Comparison of ENCODE assay signal across 25 cellular contexts in genomic region chr2:42762823-42763804, GRCh38. TPM values are rescaled to one million over a fixed set of nuclear protein-coding genes. Genes with fewer than 3 reads are reported as not detected.
DNase-seq lines count a peak whose midpoint lies in the region; ATAC-seq and TF ChIP-seq lines count a peak whose summit lies in the region.
"Had no signal": no experiment of that assay in that cellular context is flagged by ENCODE, and none has a peak within 500 bp of the region (broad histone marks: within the 10 kb centered on the region; RNA-seq: fewer than 3 reads in every experiment).

No MANE protein-coding gene starts in this region.

- no peak overlapping the region for H3K4me3 Mint-ChIP-seq in dendritic cell treated with granulocyte-macrophage colony-stimulating factor and Interleukin-4, amounts not matched to agents 40 ng/mL and 50 ng/mL, for 4 days
- no peak overlapping the region for H3K4me3 Mint-ChIP-seq in nephron progenitor cell
- H3K4me3 Mint-ChIP-seq in activated T-cell treated with anti-CD3 and anti-CD28 coated beads, Interleukin-2, amount 50 U/mL, for 4 hours = no peak overlapping the region
- H3K4me3 Mint-ChIP-seq: activated CD8-positive, alpha-beta memory T cell treated with anti-CD3 and anti-CD28 coated beads, Interleukin-2, amount 10 ng/mL, durations not matched to agents 7 days and 5 days; activated naive CD4-positive, alpha-beta T cell treated with anti-CD3 and anti-CD28 coated beads, Interleukin-2, amount 50 U/mL, for 24 hours had no signal

- H3K4me1 ChIP-seq in right atrium auricular region (no peaks in the 10 kb centered on the region), upper lobe of right lung (no peaks in the 10 kb centered on the region)
- H3K4me1 ChIP-seq: gastrocnemius medialis, transverse colon had no signal

- no peaks in the 10 kb centered on the region for H3K27me3 ChIP-seq in right atrium auricular region
- no peaks in the 10 kb centered on the region for H3K27me3 ChIP-seq in upper lobe of right lung
- H3K27me3 ChIP-seq: BLaER1, gastrocnemius medialis, transverse colon had no signal

- H3K4me1 Mint-ChIP-seq in dendritic cell treated with granulocyte-macrophage colony-stimulating factor and Interleukin-4, amounts not matched to agents 40 ng/mL and 50 ng/mL, for 4 days (ENCODE audit: low read depth) = peaks cover 46% of the 10 kb centered on the region
- H3K4me1 Mint-ChIP-seq in nephron progenitor cell = no peaks in the 10 kb centered on the region
- H3K4me1 Mint-ChIP-seq in activated T-cell treated with anti-CD3 and anti-CD28 coated beads, Interleukin-2, amount 50 U/mL, for 4 hours (ENCODE audit: low read depth) = no peaks in the 10 kb centered on the region
- H3K4me1 Mint-ChIP-seq: activated CD8-positive, alpha-beta memory T cell treated with anti-CD3 and anti-CD28 coated beads, Interleukin-2, amount 10 ng/mL, durations not matched to agents 7 days and 5 days; activated naive CD4-positive, alpha-beta T cell treated with anti-CD3 and anti-CD28 coated beads, Interleukin-2, amount 50 U/mL, for 24 hours had no signal

- no peak overlapping the region for H3K4me3 ChIP-seq in right atrium auricular region
- H3K4me3 ChIP-seq in upper lobe of right lung = no peak overlapping the region
- H3K4me3 ChIP-seq: BLaER1, gastrocnemius medialis, transverse colon had no signal

- no peak for TF ChIP-seq CTCF in right atrium auricular region (IDR thresholded peaks at IDR 0.05)
- TF ChIP-seq CTCF in nephron progenitor cell (IDR thresholded peaks at IDR 0.05) = no peak
- TF ChIP-seq CTCF in upper lobe of right lung (IDR thresholded peaks at IDR 0.05) = no peak

- intact Hi-C loops in Right ventricle myocardium inferior (cut with DNase I) (no loop called here), upper lobe of right lung (cut with DNase I) (no loop called here)
- intact Hi-C loops in dendritic cell treated with granulocyte-macrophage colony-stimulating factor and Interleukin-4, amounts not matched to agents 40 ng/mL and 50 ng/mL, for 4 days (cut with micrococcal nuclease) = no loop called here

- no peaks in the 10 kb centered on the region for H3K9me3 Mint-ChIP-seq in dendritic cell treated with granulocyte-macrophage colony-stimulating factor and Interleukin-4, amounts not matched to agents 40 ng/mL and 50 ng/mL, for 4 days
- no peaks in the 10 kb centered on the region for H3K9me3 Mint-ChIP-seq in nephron progenitor cell
- H3K9me3 Mint-ChIP-seq in activated T-cell treated with anti-CD3 and anti-CD28 coated beads, Interleukin-2, amount 50 U/mL, for 4 hours = no peaks in the 10 kb centered on the region
- H3K9me3 Mint-ChIP-seq: activated naive CD4-positive, alpha-beta T cell treated with anti-CD3 and anti-CD28 coated beads, Interleukin-2, amount 50 U/mL, for 24 hours had no signal

- H3K27ac Mint-ChIP-seq in dendritic cell treated with granulocyte-macrophage colony-stimulating factor and Interleukin-4, amounts not matched to agents 40 ng/mL and 50 ng/mL, for 4 days = peak overlapping the region; percentile 47
- peak overlapping the region; percentile 75 for H3K27ac Mint-ChIP-seq in nephron progenitor cell
- H3K27ac Mint-ChIP-seq: activated CD8-positive, alpha-beta memory T cell treated with anti-CD3 and anti-CD28 coated beads, Interleukin-2, amount 10 ng/mL, durations not matched to agents 7 days and 5 days; activated naive CD4-positive, alpha-beta T cell treated with anti-CD3 and anti-CD28 coated beads, Interleukin-2, amount 50 U/mL, for 24 hours had no signal

- H3K9me3 ChIP-seq in right atrium auricular region (no peaks in the 10 kb centered on the region), upper lobe of right lung (no peaks in the 10 kb centered on the region)
- H3K9me3 ChIP-seq: BLaER1, gastrocnemius medialis, transverse colon had no signal

- DNase-seq in Right ventricle myocardium inferior (ENCODE audit: missing footprints) = peak; percentile 58
- no peak for DNase-seq in right atrium auricular region (ENCODE audit: low spot score)
- DNase-seq in nephron progenitor cell = no peak
- DNase-seq in upper lobe of right lung = no peak
- DNase-seq in islet precursor cell = no peak
- DNase-seq in G401 (ENCODE audit: low spot score) = no peak
- DNase-seq in activated T-cell treated with anti-CD3 and anti-CD28 coated beads, Interleukin-2, amount 50 U/mL, for 4 hours = no peak
- DNase-seq: activated CD4-positive, alpha-beta T cell treated with anti-CD3 and anti-CD28 coated beads for 4 hours; activated CD8-positive, alpha-beta memory T cell treated with anti-CD3 and anti-CD28 coated beads, Interleukin-2, amount 10 ng/mL, durations not matched to agents 7 days and 5 days; COR-L47; DMS53; gastrocnemius medialis; mammary epithelial cell; NCI-H1436; SHP77 treated with DMSO at 0.1 percent for 48 hours; stimulated activated CD4-positive, alpha-beta T cell treated with anti-CD3 and anti-CD28 coated beads, Interleukin-4, amount 100 ng/mL, for 1 hour; SW 1271; T-helper 9 cell; transverse colon had no signal

- in situ Hi-C loops in G401 (cut with HindIII; ENCODE audit: low sequenced_read_pairs) = no loop called here

- peaks cover 51% of the 10 kb centered on the region for H3K27me3 Mint-ChIP-seq in dendritic cell treated with granulocyte-macrophage colony-stimulating factor and Interleukin-4, amounts not matched to agents 40 ng/mL and 50 ng/mL, for 4 days
- peaks cover 13% of the 10 kb centered on the region for H3K27me3 Mint-ChIP-seq in nephron progenitor cell (ENCODE audit: low read depth, poor library complexity)
- no peaks in the 10 kb centered on the region for H3K27me3 Mint-ChIP-seq in activated T-cell treated with anti-CD3 and anti-CD28 coated beads, Interleukin-2, amount 50 U/mL, for 4 hours (ENCODE audit: low read depth)
- H3K27me3 Mint-ChIP-seq: activated CD8-positive, alpha-beta memory T cell treated with anti-CD3 and anti-CD28 coated beads, Interleukin-2, amount 10 ng/mL, durations not matched to agents 7 days and 5 days; activated naive CD4-positive, alpha-beta T cell treated with anti-CD3 and anti-CD28 coated beads, Interleukin-2, amount 50 U/mL, for 24 hours had no signal

- no peaks in the 10 kb centered on the region for H3K36me3 ChIP-seq in right atrium auricular region
- no peaks in the 10 kb centered on the region for H3K36me3 ChIP-seq in upper lobe of right lung
- H3K36me3 ChIP-seq: gastrocnemius medialis, transverse colon had no signal

- peaks cover 14% of the 10 kb centered on the region for H3K36me3 Mint-ChIP-seq in dendritic cell treated with granulocyte-macrophage colony-stimulating factor and Interleukin-4, amounts not matched to agents 40 ng/mL and 50 ng/mL, for 4 days (ENCODE audit: low read depth)
- H3K36me3 Mint-ChIP-seq in nephron progenitor cell (ENCODE audit: low read depth) = peaks cover 12% of the 10 kb centered on the region
- H3K36me3 Mint-ChIP-seq in activated T-cell treated with anti-CD3 and anti-CD28 coated beads, Interleukin-2, amount 50 U/mL, for 4 hours (ENCODE audit: insufficient read depth) = peaks cover 4% of the 10 kb centered on the region
- H3K36me3 Mint-ChIP-seq: activated CD8-positive, alpha-beta memory T cell treated with anti-CD3 and anti-CD28 coated beads, Interleukin-2, amount 10 ng/mL, durations not matched to agents 7 days and 5 days had no signal

- H3K27ac ChIP-seq in right atrium auricular region (no peak overlapping the region), upper lobe of right lung (no peak overlapping the region)
- H3K27ac ChIP-seq: gastrocnemius medialis, transverse colon had no signal

- no peak for ATAC-seq in Right ventricle myocardium inferior
- ATAC-seq in upper lobe of right lung = peak; percentile 5
- no peak for ATAC-seq in activated T-cell treated with anti-CD3 and anti-CD28 coated beads, Interleukin-2, amount 50 U/mL, for 4 hours
- ATAC-seq: activated CD8-positive, alpha-beta memory T cell treated with anti-CD3 and anti-CD28 coated beads, Interleukin-2, amount 10 ng/mL, durations not matched to agents 7 days and 5 days; gastrocnemius medialis; HCT116; sciatic nerve had no signal

RNA-seq across cellular contexts. Expression of gene OXER1, which starts 0.8 kb away (rescaled TPM):
- total RNA-seq in Right ventricle myocardium inferior (0.43 TPM), right atrium auricular region (under 1 TPM; 0.47 to 0.48 TPM), upper lobe of right lung (1.1 TPM)
- not detected in 2 replicates for total RNA-seq in G401 (2014; rRNA removed; shearing (Covaris generic))
- under 1 TPM in 1 of 3 donors, not detected in 2; 0.33 TPM for total RNA-seq in activated T-cell treated with anti-CD3 and anti-CD28 coated beads, Interleukin-2, amount 50 U/mL, for 4 hours
- total RNA-seq: bronchial epithelial cell had no signal

RNA-seq across cellular contexts. Expression of gene HAAO, which starts 29.3 kb away (rescaled TPM):
- total RNA-seq in Right ventricle myocardium inferior (1.9 TPM), right atrium auricular region (1 to 10 TPM; 1.4 to 2.6 TPM), upper lobe of right lung (6.4 TPM)
- not detected in 2 replicates for total RNA-seq in G401 (2014; rRNA removed; shearing (Covaris generic))
- total RNA-seq in activated T-cell treated with anti-CD3 and anti-CD28 coated beads, Interleukin-2, amount 50 U/mL, for 4 hours = under 1 TPM in 2 of 3 donors, not detected in 1; 0.24 to 0.30 TPM
- total RNA-seq: bronchial epithelial cell had no signal
